ENCODE assay signal across 2 cellular contexts in genomic region chr9:122221223-122221811, GRCh38.
TF ChIP-seq lines count a peak whose summit lies in the region.

No MANE protein-coding gene starts in this region.

TF ChIP-seq in GM23338, 12 proteins besides CTCF, POLR2A, EP300 and RAD21:
- TF ChIP-seq EZH2 (IDR thresholded peaks at IDR 0.05; ENCODE audit: low read depth, unreplicated experiment) (no peak), POLR2AphosphoS5 (IDR thresholded peaks at IDR 0.05; ENCODE audit: low read depth) (no peak), JUNB (IDR thresholded peaks at IDR 0.05; ENCODE audit: unreplicated experiment) (no peak)

TF ChIP-seq in H1, 55 proteins besides CTCF, POLR2A, EP300 and RAD21:
- TF ChIP-seq HDAC2 (IDR thresholded peaks at IDR 0.05; ENCODE audit: borderline replicate concordance in 1 of 2, low read depth in 2 of 2, low read length in 2 of 2) (0 out of 4 replicates have a peak, but pooled peaks of 1 of the 2 experiments have one; percentile 28), BCL11A (IDR thresholded peaks at IDR 0.05; ENCODE audit: low read depth in 2 of 2, low read length in 2 of 2) (no peak), KDM5A (IDR thresholded peaks at IDR 0.05; ENCODE audit: low read length) (no peak), HDAC6 (IDR thresholded peaks at IDR 0.05; ENCODE audit: low read depth, low read length) (no peak), TAF1 (IDR thresholded peaks at IDR 0.05; ENCODE audit: low read depth, low read length) (no peak), SIX5 (IDR thresholded peaks at IDR 0.05; ENCODE audit: low read depth, low read length) (no peak), ATF3 (IDR thresholded peaks at IDR 0.05; ENCODE audit: insufficient read depth, low read depth, low read length) (no peak), ASH2L (IDR thresholded peaks at IDR 0.05; ENCODE audit: low read length) (peak; percentile 61), FOSL1 (IDR thresholded peaks at IDR 0.05; ENCODE audit: insufficient read depth, low read depth, low read length) (no peak), RNF2 (IDR thresholded peaks at IDR 0.05; ENCODE audit: borderline replicate concordance, low read depth, low read length, missing control alignments, poor library complexity, severe bottlenecking) (no peak), POU5F1 (IDR thresholded peaks at IDR 0.05; ENCODE audit: low read depth, low read length) (no peak), PHF8 (conservative IDR thresholded peaks at IDR 0.05; ENCODE audit: low read depth, low read length) (no peak), CBX5 (IDR thresholded peaks at IDR 0.05; ENCODE audit: low read depth, low read length) (no peak), YY1 (IDR thresholded peaks at IDR 0.05; ENCODE audit: low read depth, low read length) (no peak), JUND (IDR thresholded peaks at IDR 0.05; ENCODE audit: low read length) (no peak), BACH1 (IDR thresholded peaks at IDR 0.05; ENCODE audit: low read length) (peak; percentile 15; the same call in 1 of the 2 replicates), CHD7 (IDR thresholded peaks at IDR 0.05; ENCODE audit: insufficient replicate concordance, low read length) (no peak), EGR1 (IDR thresholded peaks at IDR 0.05; ENCODE audit: borderline replicate concordance, low read depth, low read length) (no peak), SP4 (IDR thresholded peaks at IDR 0.05; ENCODE audit: low read length) (no peak), SIRT6 (IDR thresholded peaks at IDR 0.05; ENCODE audit: low read length) (no peak), NRF1 (IDR thresholded peaks at IDR 0.05; ENCODE audit: low read depth, low read length) (no peak), EZH2 (IDR thresholded peaks at IDR 0.05; ENCODE audit: low read depth, low read length, severe bottlenecking) (no peak), MAFK (IDR thresholded peaks at IDR 0.05; ENCODE audit: low read depth, low read length) (no peak), CREB1 (IDR thresholded peaks at IDR 0.05) (no peak), SUZ12 (IDR thresholded peaks at IDR 0.05; ENCODE audit: low read length) (no peak), JUN (IDR thresholded peaks at IDR 0.05; ENCODE audit: low read depth, low read length) (no peak), CTBP2 (IDR thresholded peaks at IDR 0.05; ENCODE audit: borderline replicate concordance, insufficient read depth, insufficient read length, low read length) (peak; percentile 99), TCF12 (IDR thresholded peaks at IDR 0.05; ENCODE audit: low read depth, low read length) (no peak), SAP30 (IDR thresholded peaks at IDR 0.05; ENCODE audit: insufficient read depth, insufficient replicate concordance, low read length) (no peak), KDM1A (IDR thresholded peaks at IDR 0.05; ENCODE audit: borderline replicate concordance, low read length) (no peak), SRF (IDR thresholded peaks at IDR 0.05; ENCODE audit: low read depth, low read length) (no peak), RBBP5 (IDR thresholded peaks at IDR 0.05; ENCODE audit: borderline replicate concordance, low read depth, low read length) (0 out of 2 replicates have a peak, but pooled peaks have one; percentile 41), RXRA (IDR thresholded peaks at IDR 0.05; ENCODE audit: insufficient read depth, low read depth, low read length) (no peak), CHD1 (IDR thresholded peaks at IDR 0.05; ENCODE audit: low read depth, low read length) (no peak), CBX8 (IDR thresholded peaks at IDR 0.05; ENCODE audit: borderline replicate concordance, low read depth, low read length) (no peak), TAF7 (optimal IDR thresholded peaks at IDR 0.05; ENCODE audit: borderline replicate concordance, low read depth, low read length) (no peak), POLR2AphosphoS5 (IDR thresholded peaks at IDR 0.05; ENCODE audit: low read depth, low read length) (no peak), ZNF274 (IDR thresholded peaks at IDR 0.05; ENCODE audit: borderline replicate concordance, extremely low read depth, low read length) (no peak), KDM4A (IDR thresholded peaks at IDR 0.05; ENCODE audit: low read depth, low read length, severe bottlenecking) (peak; percentile 33), BRCA1 (IDR thresholded peaks at IDR 0.05; ENCODE audit: low read depth, low read length) (no peak), GABPA (IDR thresholded peaks at IDR 0.05; ENCODE audit: borderline replicate concordance, insufficient read depth, low read length) (no peak), TBP (IDR thresholded peaks at IDR 0.05; ENCODE audit: low read depth, low read length) (no peak), CEBPB (IDR thresholded peaks at IDR 0.05; ENCODE audit: low read depth, low read length) (no peak), GTF2F1 (IDR thresholded peaks at IDR 0.05; ENCODE audit: borderline replicate concordance, low read depth, low read length) (no peak), MAX (IDR thresholded peaks at IDR 0.05) (0 out of 2 replicates have a peak, but pooled peaks have one; percentile 37), CHD2 (IDR thresholded peaks at IDR 0.05; ENCODE audit: low read length) (no peak), RFX5 (IDR thresholded peaks at IDR 0.05; ENCODE audit: borderline replicate concordance, low read depth, low read length) (no peak), TEAD4 (IDR thresholded peaks at IDR 0.05; ENCODE audit: low read depth, low read length) (no peak), NANOG (IDR thresholded peaks at IDR 0.05; ENCODE audit: insufficient read depth, low read depth, low read length, poor library complexity, severe bottlenecking) (peak; percentile 56), SP1 (IDR thresholded peaks at IDR 0.05; ENCODE audit: low read depth, low read length) (no peak), SIN3A (conservative IDR thresholded peaks at IDR 0.05 in 1 of 2, IDR thresholded peaks at IDR 0.05 in 1 of 2; ENCODE audit: low read depth in 1 of 2, low read length in 2 of 2) (no peak), SP2 (IDR thresholded peaks at IDR 0.05; ENCODE audit: low read length) (no peak)
- TF ChIP-seq, protein P1, sequence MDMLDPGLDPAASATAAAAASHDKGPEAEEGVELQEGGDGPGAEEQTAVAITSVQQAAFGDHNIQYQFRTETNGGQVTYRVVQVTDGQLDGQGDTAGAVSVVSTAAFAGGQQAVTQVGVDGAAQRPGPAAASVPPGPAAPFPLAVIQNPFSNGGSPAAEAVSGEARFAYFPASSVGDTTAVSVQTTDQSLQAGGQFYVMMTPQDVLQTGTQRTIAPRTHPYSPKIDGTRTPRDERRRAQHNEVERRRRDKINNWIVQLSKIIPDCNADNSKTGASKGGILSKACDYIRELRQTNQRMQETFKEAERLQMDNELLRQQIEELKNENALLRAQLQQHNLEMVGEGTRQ (IDR thresholded peaks at IDR 0.05; ENCODE audit: low read length) = no peak
- TF ChIP-seq, protein P2, sequence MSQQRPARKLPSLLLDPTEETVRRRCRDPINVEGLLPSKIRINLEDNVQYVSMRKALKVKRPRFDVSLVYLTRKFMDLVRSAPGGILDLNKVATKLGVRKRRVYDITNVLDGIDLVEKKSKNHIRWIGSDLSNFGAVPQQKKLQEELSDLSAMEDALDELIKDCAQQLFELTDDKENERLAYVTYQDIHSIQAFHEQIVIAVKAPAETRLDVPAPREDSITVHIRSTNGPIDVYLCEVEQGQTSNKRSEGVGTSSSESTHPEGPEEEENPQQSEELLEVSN (IDR thresholded peaks at IDR 0.05) = 0 out of 2 replicates have a peak, but pooled peaks have one; percentile 23
- TF ChIP-seq, protein P3, sequence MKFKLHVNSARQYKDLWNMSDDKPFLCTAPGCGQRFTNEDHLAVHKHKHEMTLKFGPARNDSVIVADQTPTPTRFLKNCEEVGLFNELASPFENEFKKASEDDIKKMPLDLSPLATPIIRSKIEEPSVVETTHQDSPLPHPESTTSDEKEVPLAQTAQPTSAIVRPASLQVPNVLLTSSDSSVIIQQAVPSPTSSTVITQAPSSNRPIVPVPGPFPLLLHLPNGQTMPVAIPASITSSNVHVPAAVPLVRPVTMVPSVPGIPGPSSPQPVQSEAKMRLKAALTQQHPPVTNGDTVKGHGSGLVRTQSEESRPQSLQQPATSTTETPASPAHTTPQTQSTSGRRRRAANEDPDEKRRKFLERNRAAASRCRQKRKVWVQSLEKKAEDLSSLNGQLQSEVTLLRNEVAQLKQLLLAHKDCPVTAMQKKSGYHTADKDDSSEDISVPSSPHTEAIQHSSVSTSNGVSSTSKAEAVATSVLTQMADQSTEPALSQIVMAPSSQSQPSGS (IDR thresholded peaks at IDR 0.05; ENCODE audit: low read length) = no peak
